1 cellular context compared by ENCODE assay signal in the genomic region with DNA sequence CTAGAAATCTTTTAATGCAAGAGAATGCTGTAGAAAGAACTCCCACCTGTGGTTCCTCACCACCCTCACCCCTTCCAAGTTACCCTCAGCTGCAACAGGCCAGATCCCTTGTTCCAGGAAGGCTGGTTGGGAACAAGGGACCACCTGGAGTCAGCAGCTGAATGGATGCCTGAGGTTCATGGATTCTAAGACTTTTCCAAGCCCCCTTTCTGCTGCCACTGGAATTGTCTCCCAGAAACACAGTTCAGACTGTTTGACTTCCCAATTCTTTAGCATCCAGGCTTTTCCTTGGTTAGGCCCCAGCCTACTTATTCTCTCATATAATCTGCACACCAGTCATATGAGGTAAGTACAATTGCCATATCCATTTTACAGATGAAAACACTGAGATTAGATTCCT.
TF ChIP-seq lines count a peak whose summit lies in the region.

No MANE protein-coding gene starts in this region.

TF ChIP-seq in H1, 55 proteins besides CTCF, POLR2A, EP300 and RAD21:
- TF ChIP-seq NRF1 (IDR thresholded peaks at IDR 0.05; ENCODE audit: low read depth, low read length), result no peak
- no peak for TF ChIP-seq TEAD4 (IDR thresholded peaks at IDR 0.05; ENCODE audit: low read depth, low read length)
- TF ChIP-seq CHD1 (IDR thresholded peaks at IDR 0.05; ENCODE audit: low read depth, low read length), result no peak
- no peak for TF ChIP-seq SIN3A (conservative IDR thresholded peaks at IDR 0.05 in 1 of 2, IDR thresholded peaks at IDR 0.05 in 1 of 2; ENCODE audit: low read depth in 1 of 2, low read length in 2 of 2)
- no peak for TF ChIP-seq CHD2 (IDR thresholded peaks at IDR 0.05; ENCODE audit: low read length)
- TF ChIP-seq HDAC6 (IDR thresholded peaks at IDR 0.05; ENCODE audit: low read depth, low read length), result no peak
- no peak for TF ChIP-seq EGR1 (IDR thresholded peaks at IDR 0.05; ENCODE audit: borderline replicate concordance, low read depth, low read length)
- no peak for TF ChIP-seq E2F6 (IDR thresholded peaks at IDR 0.05)
